Comparison of ENCODE assay signal across 10 cellular contexts in genomic region chr2:143397886-143398614, GRCh38.
DNase-seq lines count a peak whose midpoint lies in the region; ATAC-seq and TF ChIP-seq lines count a peak whose summit lies in the region.
"Had no signal": no experiment of that assay in that cellular context is flagged by ENCODE, and none has a peak within 500 bp of the region (broad histone marks: within the 10 kb centered on the region; RNA-seq: fewer than 3 reads in every experiment).

No MANE protein-coding gene starts in this region.

- H3K27me3 ChIP-seq in esophagus muscularis mucosa = no peaks in the 10 kb centered on the region
- H3K27me3 ChIP-seq: SJSA1 had no signal

- H3K36me3 Mint-ChIP-seq in activated naive CD4-positive, alpha-beta T cell treated with anti-CD3 and anti-CD28 coated beads, Interleukin-2, amount 50 U/mL, for 72 hours = peaks cover 0 to 7% of the 10 kb centered on the region in 2 donors

- no peak for TF ChIP-seq CTCF in esophagus muscularis mucosa (IDR thresholded peaks at IDR 0.05)

- H3K4me1 ChIP-seq in esophagus muscularis mucosa = no peaks in the 10 kb centered on the region

- peak overlapping the region in 1 of 4 donors; percentile 9 for H3K4me3 ChIP-seq in esophagus muscularis mucosa
- H3K4me3 ChIP-seq: SJSA1 had no signal

- H3K9me3 Mint-ChIP-seq in activated naive CD4-positive, alpha-beta T cell treated with anti-CD3 and anti-CD28 coated beads, Interleukin-2, amount 50 U/mL, for 72 hours = no peaks in the 10 kb centered on the region

- 75% methylated on average over 3 of the region's 3 CpGs for WGBS in esophagus muscularis mucosa

- no peak for TF ChIP-seq POLR2A in esophagus muscularis mucosa (IDR thresholded peaks at IDR 0.05; ENCODE audit: low read depth)

- DNase-seq in activated naive CD4-positive, alpha-beta T cell treated with anti-CD3 and anti-CD28 coated beads, Interleukin-2, amount 50 U/mL, for 72 hours (ENCODE audit: low spot score in 2 of 2) = no peak
- DNase-seq in activated naive CD4-positive, alpha-beta T cell treated with anti-CD3 and anti-CD28 coated beads, Interleukin-2, amount 50 U/mL, for 16 hours = no peak
- peak; percentile 34 for DNase-seq in astrocyte of the hippocampus (ENCODE audit: low read depth, low spot score)
- peak; percentile 18 for DNase-seq in stromal cell of bone marrow (ENCODE audit: low read depth)
- DNase-seq in G401 (ENCODE audit: low spot score) = no peak
- no peak for DNase-seq in esophagus muscularis mucosa (ENCODE audit: extremely low spot score)
- DNase-seq in stimulated activated CD8-positive, alpha-beta memory T cell treated with anti-CD3 and anti-CD28 coated beads, Interleukin-4, amount 100 ng/mL, for 48 hours = no peak
- DNase-seq: hypothalamus had no signal

- H3K9me3 ChIP-seq in esophagus muscularis mucosa = no peaks in the 10 kb centered on the region
- H3K9me3 ChIP-seq: SJSA1 had no signal

- in situ Hi-C loops in G401 (cut with HindIII; ENCODE audit: low sequenced_read_pairs) = no loop called here

- no peak overlapping the region for H3K27ac ChIP-seq in esophagus muscularis mucosa (replicated peaks in 1 of 4)
- H3K27ac ChIP-seq: SJSA1 had no signal

- H3K36me3 ChIP-seq in esophagus muscularis mucosa = no peaks in the 10 kb centered on the region
- H3K36me3 ChIP-seq: SJSA1 had no signal

- intact Hi-C loops in esophagus muscularis mucosa (cut with DNase I) = no loop called here

- H3K27ac Mint-ChIP-seq in activated naive CD4-positive, alpha-beta T cell treated with anti-CD3 and anti-CD28 coated beads, Interleukin-2, amount 50 U/mL, for 72 hours = peak overlapping the region in 1 of 2 donors; percentile 25

- ATAC-seq in activated naive CD4-positive, alpha-beta T cell treated with anti-CD3 and anti-CD28 coated beads, Interleukin-2, amount 50 U/mL, for 72 hours = peak; percentile 95 to 97
- peak; percentile 81 for ATAC-seq in HG02973 (IDR thresholded peaks at IDR 0.05; ENCODE audit: unreplicated experiment)

- TF ChIP-seq EP300 in esophagus muscularis mucosa (IDR thresholded peaks at IDR 0.05) = no peak

Comparison
In these comparisons a context has a peak if more than half of its experiments do, and no peak if none do; other contexts are left out.
1. DNase-seq: peak in astrocyte of the hippocampus (single experiment) and stromal cell of bone marrow (single experiment); none in activated naive CD4-positive, alpha-beta T cell treated with anti-CD3 and anti-CD28 coated beads, Interleukin-2, amount 50 U/mL, for 72 hours (0 of 2), activated naive CD4-positive, alpha-beta T cell treated with anti-CD3 and anti-CD28 coated beads, Interleukin-2, amount 50 U/mL, for 16 hours (single experiment), G401 (single experiment), esophagus muscularis mucosa (single experiment) and stimulated activated CD8-positive, alpha-beta memory T cell treated with anti-CD3 and anti-CD28 coated beads, Interleukin-4, amount 100 ng/mL, for 48 hours (single experiment).